ENCODE assay signal across 2 cellular contexts in genomic region chr1:113040718-113041412, GRCh38.
TF ChIP-seq lines count a peak whose summit lies in the region.

No MANE protein-coding gene starts in this region.

TF ChIP-seq in GM23338, 12 proteins besides CTCF, POLR2A, EP300 and RAD21:
- no peak for TF ChIP-seq STAT1 (IDR thresholded peaks at IDR 0.05; ENCODE audit: unreplicated experiment)
- no peak for TF ChIP-seq ZNF114 (CRISPR knock-in tag; IDR thresholded peaks at IDR 0.05)
- no peak for TF ChIP-seq EZH2 (IDR thresholded peaks at IDR 0.05; ENCODE audit: low read depth, unreplicated experiment)
- TF ChIP-seq, protein P1, sequence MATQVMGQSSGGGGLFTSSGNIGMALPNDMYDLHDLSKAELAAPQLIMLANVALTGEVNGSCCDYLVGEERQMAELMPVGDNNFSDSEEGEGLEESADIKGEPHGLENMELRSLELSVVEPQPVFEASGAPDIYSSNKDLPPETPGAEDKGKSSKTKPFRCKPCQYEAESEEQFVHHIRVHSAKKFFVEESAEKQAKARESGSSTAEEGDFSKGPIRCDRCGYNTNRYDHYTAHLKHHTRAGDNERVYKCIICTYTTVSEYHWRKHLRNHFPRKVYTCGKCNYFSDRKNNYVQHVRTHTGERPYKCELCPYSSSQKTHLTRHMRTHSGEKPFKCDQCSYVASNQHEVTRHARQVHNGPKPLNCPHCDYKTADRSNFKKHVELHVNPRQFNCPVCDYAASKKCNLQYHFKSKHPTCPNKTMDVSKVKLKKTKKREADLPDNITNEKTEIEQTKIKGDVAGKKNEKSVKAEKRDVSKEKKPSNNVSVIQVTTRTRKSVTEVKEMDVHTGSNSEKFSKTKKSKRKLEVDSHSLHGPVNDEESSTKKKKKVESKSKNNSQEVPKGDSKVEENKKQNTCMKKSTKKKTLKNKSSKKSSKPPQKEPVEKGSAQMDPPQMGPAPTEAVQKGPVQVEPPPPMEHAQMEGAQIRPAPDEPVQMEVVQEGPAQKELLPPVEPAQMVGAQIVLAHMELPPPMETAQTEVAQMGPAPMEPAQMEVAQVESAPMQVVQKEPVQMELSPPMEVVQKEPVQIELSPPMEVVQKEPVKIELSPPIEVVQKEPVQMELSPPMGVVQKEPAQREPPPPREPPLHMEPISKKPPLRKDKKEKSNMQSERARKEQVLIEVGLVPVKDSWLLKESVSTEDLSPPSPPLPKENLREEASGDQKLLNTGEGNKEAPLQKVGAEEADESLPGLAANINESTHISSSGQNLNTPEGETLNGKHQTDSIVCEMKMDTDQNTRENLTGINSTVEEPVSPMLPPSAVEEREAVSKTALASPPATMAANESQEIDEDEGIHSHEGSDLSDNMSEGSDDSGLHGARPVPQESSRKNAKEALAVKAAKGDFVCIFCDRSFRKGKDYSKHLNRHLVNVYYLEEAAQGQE (IDR thresholded peaks at IDR 0.05; ENCODE audit: unreplicated experiment), result no peak
- no peak for TF ChIP-seq CREB1 (CRISPR knock-in tag; IDR thresholded peaks at IDR 0.05; ENCODE audit: low read depth)
- TF ChIP-seq NANOG (IDR thresholded peaks at IDR 0.05; ENCODE audit: borderline replicate concordance), result no peak
- TF ChIP-seq JUNB (IDR thresholded peaks at IDR 0.05; ENCODE audit: unreplicated experiment), result no peak
- no peak for TF ChIP-seq ZNF331 (CRISPR knock-in tag; IDR thresholded peaks at IDR 0.05; ENCODE audit: low read depth)
- TF ChIP-seq, protein P2, sequence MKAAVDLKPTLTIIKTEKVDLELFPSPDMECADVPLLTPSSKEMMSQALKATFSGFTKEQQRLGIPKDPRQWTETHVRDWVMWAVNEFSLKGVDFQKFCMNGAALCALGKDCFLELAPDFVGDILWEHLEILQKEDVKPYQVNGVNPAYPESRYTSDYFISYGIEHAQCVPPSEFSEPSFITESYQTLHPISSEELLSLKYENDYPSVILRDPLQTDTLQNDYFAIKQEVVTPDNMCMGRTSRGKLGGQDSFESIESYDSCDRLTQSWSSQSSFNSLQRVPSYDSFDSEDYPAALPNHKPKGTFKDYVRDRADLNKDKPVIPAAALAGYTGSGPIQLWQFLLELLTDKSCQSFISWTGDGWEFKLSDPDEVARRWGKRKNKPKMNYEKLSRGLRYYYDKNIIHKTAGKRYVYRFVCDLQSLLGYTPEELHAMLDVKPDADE (IDR thresholded peaks at IDR 0.05), result no peak
- TF ChIP-seq, protein P3, sequence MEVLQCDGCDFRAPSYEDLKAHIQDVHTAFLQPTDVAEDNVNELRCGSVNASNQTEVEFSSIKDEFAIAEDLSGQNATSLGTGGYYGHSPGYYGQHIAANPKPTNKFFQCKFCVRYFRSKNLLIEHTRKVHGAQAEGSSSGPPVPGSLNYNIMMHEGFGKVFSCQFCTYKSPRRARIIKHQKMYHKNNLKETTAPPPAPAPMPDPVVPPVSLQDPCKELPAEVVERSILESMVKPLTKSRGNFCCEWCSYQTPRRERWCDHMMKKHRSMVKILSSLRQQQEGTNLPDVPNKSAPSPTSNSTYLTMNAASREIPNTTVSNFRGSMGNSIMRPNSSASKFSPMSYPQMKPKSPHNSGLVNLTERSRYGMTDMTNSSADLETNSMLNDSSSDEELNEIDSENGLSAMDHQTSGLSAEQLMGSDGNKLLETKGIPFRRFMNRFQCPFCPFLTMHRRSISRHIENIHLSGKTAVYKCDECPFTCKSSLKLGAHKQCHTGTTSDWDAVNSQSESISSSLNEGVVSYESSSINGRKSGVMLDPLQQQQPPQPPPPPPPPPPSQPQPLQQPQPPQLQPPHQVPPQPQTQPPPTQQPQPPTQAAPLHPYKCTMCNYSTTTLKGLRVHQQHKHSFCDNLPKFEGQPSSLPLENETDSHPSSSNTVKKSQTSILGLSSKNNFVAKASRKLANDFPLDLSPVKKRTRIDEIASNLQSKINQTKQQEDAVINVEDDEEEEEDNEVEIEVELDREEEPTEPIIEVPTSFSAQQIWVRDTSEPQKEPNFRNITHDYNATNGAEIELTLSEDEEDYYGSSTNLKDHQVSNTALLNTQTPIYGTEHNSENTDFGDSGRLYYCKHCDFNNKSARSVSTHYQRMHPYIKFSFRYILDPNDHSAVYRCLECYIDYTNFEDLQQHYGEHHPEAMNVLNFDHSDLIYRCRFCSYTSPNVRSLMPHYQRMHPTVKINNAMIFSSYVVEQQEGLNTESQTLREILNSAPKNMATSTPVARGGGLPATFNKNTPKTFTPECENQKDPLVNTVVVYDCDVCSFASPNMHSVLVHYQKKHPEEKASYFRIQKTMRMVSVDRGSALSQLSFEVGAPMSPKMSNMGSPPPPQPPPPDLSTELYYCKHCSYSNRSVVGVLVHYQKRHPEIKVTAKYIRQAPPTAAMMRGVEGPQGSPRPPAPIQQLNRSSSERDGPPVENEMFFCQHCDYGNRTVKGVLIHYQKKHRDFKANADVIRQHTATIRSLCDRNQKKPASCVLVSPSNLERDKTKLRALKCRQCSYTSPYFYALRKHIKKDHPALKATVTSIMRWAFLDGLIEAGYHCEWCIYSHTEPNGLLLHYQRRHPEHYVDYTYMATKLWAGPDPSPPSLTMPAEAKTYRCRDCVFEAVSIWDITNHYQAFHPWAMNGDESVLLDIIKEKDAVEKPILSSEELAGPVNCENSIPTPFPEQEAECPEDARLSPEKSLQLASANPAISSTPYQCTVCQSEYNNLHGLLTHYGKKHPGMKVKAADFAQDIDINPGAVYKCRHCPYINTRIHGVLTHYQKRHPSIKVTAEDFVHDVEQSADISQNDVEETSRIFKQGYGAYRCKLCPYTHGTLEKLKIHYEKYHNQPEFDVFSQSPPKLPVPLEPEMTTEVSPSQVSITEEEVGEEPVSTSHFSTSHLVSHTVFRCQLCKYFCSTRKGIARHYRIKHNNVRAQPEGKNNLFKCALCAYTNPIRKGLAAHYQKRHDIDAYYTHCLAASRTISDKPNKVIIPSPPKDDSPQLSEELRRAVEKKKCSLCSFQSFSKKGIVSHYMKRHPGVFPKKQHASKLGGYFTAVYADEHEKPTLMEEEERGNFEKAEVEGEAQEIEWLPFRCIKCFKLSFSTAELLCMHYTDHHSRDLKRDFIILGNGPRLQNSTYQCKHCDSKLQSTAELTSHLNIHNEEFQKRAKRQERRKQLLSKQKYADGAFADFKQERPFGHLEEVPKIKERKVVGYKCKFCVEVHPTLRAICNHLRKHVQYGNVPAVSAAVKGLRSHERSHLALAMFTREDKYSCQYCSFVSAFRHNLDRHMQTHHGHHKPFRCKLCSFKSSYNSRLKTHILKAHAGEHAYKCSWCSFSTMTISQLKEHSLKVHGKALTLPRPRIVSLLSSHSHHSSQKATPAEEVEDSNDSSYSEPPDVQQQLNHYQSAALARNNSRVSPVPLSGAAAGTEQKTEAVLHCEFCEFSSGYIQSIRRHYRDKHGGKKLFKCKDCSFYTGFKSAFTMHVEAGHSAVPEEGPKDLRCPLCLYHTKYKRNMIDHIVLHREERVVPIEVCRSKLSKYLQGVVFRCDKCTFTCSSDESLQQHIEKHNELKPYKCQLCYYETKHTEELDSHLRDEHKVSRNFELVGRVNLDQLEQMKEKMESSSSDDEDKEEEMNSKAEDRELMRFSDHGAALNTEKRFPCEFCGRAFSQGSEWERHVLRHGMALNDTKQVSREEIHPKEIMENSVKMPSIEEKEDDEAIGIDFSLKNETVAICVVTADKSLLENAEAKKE (CRISPR knock-in tag; IDR thresholded peaks at IDR 0.05), result no peak
- no peak for TF ChIP-seq EZH2phosphoT487 (IDR thresholded peaks at IDR 0.05; ENCODE audit: unreplicated experiment)
- TF ChIP-seq POLR2AphosphoS5 (IDR thresholded peaks at IDR 0.05; ENCODE audit: low read depth), result no peak

TF ChIP-seq in H1, 55 proteins besides CTCF, POLR2A, EP300 and RAD21:
- TF ChIP-seq ZNF274 (IDR thresholded peaks at IDR 0.05; ENCODE audit: borderline replicate concordance, extremely low read depth, low read length) (no peak), ASH2L (IDR thresholded peaks at IDR 0.05; ENCODE audit: low read length) (no peak), BCL11A (IDR thresholded peaks at IDR 0.05; ENCODE audit: low read depth in 2 of 2, low read length in 2 of 2) (no peak)
TF ChIP-seq in H1: peak in this region for 0.
